1 cellular context compared by ENCODE assay signal in the genomic region with DNA sequence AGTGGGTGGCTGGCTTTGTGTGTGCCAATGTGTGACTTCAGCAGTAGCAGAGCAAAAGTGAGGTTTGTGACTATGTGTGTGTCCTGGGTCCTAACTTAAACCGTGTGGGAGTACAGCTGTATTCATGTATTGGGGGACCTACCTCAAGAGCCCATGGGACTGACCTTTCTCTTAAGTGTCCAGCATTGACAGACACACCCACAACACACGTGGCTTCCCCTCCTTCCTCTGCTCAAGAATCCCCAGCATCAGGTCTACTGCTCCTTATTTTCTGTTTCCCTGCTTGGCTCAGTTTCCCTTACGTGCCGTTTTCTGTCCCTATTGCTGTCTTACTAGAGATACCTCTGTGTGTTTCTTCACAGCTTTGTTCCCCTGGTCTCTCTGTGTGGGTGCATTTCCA.
TF ChIP-seq lines count a peak whose summit lies in the region.

No MANE protein-coding gene starts in this region.

TF ChIP-seq in GM23338, 12 proteins besides CTCF, POLR2A, EP300 and RAD21:
- TF ChIP-seq ETS1 (IDR thresholded peaks at IDR 0.05) = no peak
- TF ChIP-seq ZNF331 (CRISPR knock-in tag; IDR thresholded peaks at IDR 0.05; ENCODE audit: low read depth) = no peak
- no peak for TF ChIP-seq EZH2 (IDR thresholded peaks at IDR 0.05; ENCODE audit: low read depth, unreplicated experiment)
- TF ChIP-seq ZNF462 (CRISPR knock-in tag; IDR thresholded peaks at IDR 0.05) = no peak
- no peak for TF ChIP-seq ZNF114 (CRISPR knock-in tag; IDR thresholded peaks at IDR 0.05)
- TF ChIP-seq EZH2phosphoT487 (IDR thresholded peaks at IDR 0.05; ENCODE audit: unreplicated experiment) = no peak
- TF ChIP-seq POLR2AphosphoS5 (IDR thresholded peaks at IDR 0.05; ENCODE audit: low read depth) = no peak
- TF ChIP-seq CREB1 (CRISPR knock-in tag; IDR thresholded peaks at IDR 0.05; ENCODE audit: low read depth) = no peak
- no peak for TF ChIP-seq NANOG (IDR thresholded peaks at IDR 0.05; ENCODE audit: borderline replicate concordance)
- TF ChIP-seq REST (IDR thresholded peaks at IDR 0.05; ENCODE audit: unreplicated experiment) = no peak
- TF ChIP-seq JUNB (IDR thresholded peaks at IDR 0.05; ENCODE audit: unreplicated experiment) = no peak
- TF ChIP-seq STAT1 (IDR thresholded peaks at IDR 0.05; ENCODE audit: unreplicated experiment) = no peak
